ENCODE assay signal across 9 cellular contexts in genomic region chr10:22849077-22849810, GRCh38.
DNase-seq lines count a peak whose midpoint lies in the region; ATAC-seq, FAIRE-seq and TF ChIP-seq lines count a peak whose summit lies in the region.
"Had no signal": no experiment of that assay in that cellular context is flagged by ENCODE, and none has a peak within 500 bp of the region (broad histone marks: within the 10 kb centered on the region; RNA-seq: fewer than 3 reads in every experiment).

No MANE protein-coding gene starts in this region.

- H2AFZ ChIP-seq in Loucy (ENCODE audit: low read length) (peak overlapping the region; percentile 43), HepG2 (ENCODE audit: low read length) (peak overlapping the region; percentile 87)

- no TSS peak for BruUV-seq in HepG2 (replicated peaks; lab: Mats Ljungman, UMichigan)

- H3K4me2 ChIP-seq in Loucy (ENCODE audit: low read depth, low read length, poor library complexity, severe bottlenecking) (no peak overlapping the region), HepG2 (ENCODE audit: low read depth, low read length) (peak overlapping the region; percentile 60)

- TF ChIP-seq POLR2A in HepG2 (IDR thresholded peaks at IDR 0.05; ENCODE audit: insufficient read depth in 1 of 2, low read depth in 2 of 2, low read length in 2 of 2) (no peak), stomach (IDR thresholded peaks at IDR 0.05) (no peak)

- in situ Hi-C loops in HepG2 (cut with HindIII; ENCODE audit: extremely low pct_ligation_motif_present, low pct_unique_long_range_greater_than_20kb): no loop called here

- H3K9ac ChIP-seq in Loucy (ENCODE audit: low read depth, low read length, poor library complexity, severe bottlenecking) (no peak overlapping the region), HepG2 (ENCODE audit: insufficient read depth, low read depth, low read length) (no peak overlapping the region; the same call in 1 of the 2 replicates)

- 29% methylated on average over 12 of the region's 12 CpGs for WGBS in HepG2 (ENCODE audit: low lambda C conversion rate)
- 33 to 36% (median 33%) methylated on average over 12 of the region's 12 CpGs for WGBS in stomach, 5 donors

- no peaks in the 10 kb centered on the region for H3K9me3 ChIP-seq in Loucy (ENCODE audit: insufficient read depth, low read depth, low read length)
- H3K9me3 ChIP-seq in HepG2 (ENCODE audit: low read length): no peaks in the 10 kb centered on the region
- no peaks in the 10 kb centered on the region for H3K9me3 ChIP-seq in stomach

- no peak for FAIRE-seq in HepG2 (lab: Jason Lieb, UNC)

- H3K79me2 ChIP-seq in Loucy (ENCODE audit: insufficient read depth, low read length) (no peaks in the 10 kb centered on the region), HepG2 (ENCODE audit: insufficient read depth, low read length) (no peaks in the 10 kb centered on the region)

- peak; percentile 95 for ATAC-seq in HepG2
- no peak for ATAC-seq in HG03039 (IDR thresholded peaks at IDR 0.05; ENCODE audit: unreplicated experiment)

- POLR2A ChIA-PET in HepG2 (lab: Yijun Ruan, JAX): no interaction called here

- H3K27me3 ChIP-seq in Loucy (ENCODE audit: insufficient read depth, low read length, poor library complexity, severe bottlenecking) (no peaks in the 10 kb centered on the region), HepG2 (ENCODE audit: control insufficient read depth in 1 of 2, insufficient read depth in 2 of 2, low read length in 2 of 2) (no peaks in the 10 kb centered on the region), stomach (no peaks in the 10 kb centered on the region)

- TF ChIP-seq RAD21 in HepG2 (CRISPR knock-in tag; IDR thresholded peaks at IDR 0.05): no peak

- no peak for TF ChIP-seq EP300 in HepG2 (IDR thresholded peaks at IDR 0.05; ENCODE audit: low read depth in 2 of 2, low read length in 2 of 2)
- no peak for TF ChIP-seq EP300 in HepG2 (CRISPR knock-in tag; IDR thresholded peaks at IDR 0.05; ENCODE audit: borderline replicate concordance)
- peak; percentile 61 for TF ChIP-seq EP300 in stomach (IDR thresholded peaks at IDR 0.05)

- intact Hi-C loops in HepG2 (cut with micrococcal nuclease; ENCODE audit: unreplicated experiment): no loop called here
- intact Hi-C loops in stomach (cut with DNase I; ENCODE audit: low total_unique reads): no loop called here

- H3K4me1 ChIP-seq in Loucy (ENCODE audit: insufficient read depth, low read length, poor library complexity, severe bottlenecking): peaks cover 26% of the 10 kb centered on the region
- H3K4me1 ChIP-seq in HepG2 (ENCODE audit: insufficient read depth, low read length): peaks cover 37% of the 10 kb centered on the region
- H3K4me1 ChIP-seq in stomach: peaks cover 8 to 25% (median 17%) of the 10 kb centered on the region in 4 donors

- H4K20me1 ChIP-seq in Loucy (ENCODE audit: insufficient read depth, low read length, poor library complexity, severe bottlenecking): no peaks in the 10 kb centered on the region
- no peaks in the 10 kb centered on the region for H4K20me1 ChIP-seq in HepG2 (ENCODE audit: insufficient read depth, low read length)

- no peak overlapping the region for H3K4me3 ChIP-seq in Loucy (ENCODE audit: low read length, poor library complexity, severe bottlenecking)
- peak overlapping the region; percentile 20 to 46 (median 21); a peak in 4 of 6 replicates for H3K4me3 ChIP-seq in HepG2 (replicated peaks in 1 of 3; ENCODE audit: insufficient read depth in 1 of 3, low read depth in 2 of 3, low read length in 3 of 3)
- H3K4me3 ChIP-seq in stomach: no peak overlapping the region
- H3K4me3 ChIP-seq: SK-N-MC had no signal

- CTCF ChIA-PET in HepG2 (lab: Yijun Ruan, JAX; ENCODE audit: low intra/inter-chr PET ratio, low total read pairs): no interaction called here

- no peaks in the 10 kb centered on the region for H3F3A ChIP-seq in Loucy (ENCODE audit: low read depth)

- no peaks in the 10 kb centered on the region for H3K9me2 ChIP-seq in Loucy (replicated peaks; ENCODE audit: low read depth, low read length)

- peak overlapping the region; percentile 100 for H3K27ac ChIP-seq in caudate nucleus (ENCODE audit: low read depth, low read length)
- H3K27ac ChIP-seq in HepG2 (ENCODE audit: extremely low read length, insufficient read depth, low read length): no peak overlapping the region
- peak overlapping the region; percentile 6 to 81 (median 75) for H3K27ac ChIP-seq in stomach
- H3K27ac ChIP-seq: SK-N-MC had no signal

- DNase-seq in caudate nucleus (lab: John Stamatoyannopoulos, UW) (peak in 60 of 61 donors; percentile 20 to 96 (median 88)), HepG2 (ENCODE audit: low spot score) (peak; percentile 66), stomach (peak; percentile 86), DMS153 treated with DMSO at 0.1 percent for 48 hours (lab: John Stamatoyannopoulos, UW; ENCODE audit: unreplicated experiment) (no peak), AML-193 (lab: John Stamatoyannopoulos, UW) (no peak)
- DNase-seq in activated CD8-positive, alpha-beta memory T cell treated with anti-CD3 and anti-CD28 coated beads for 24 hours: no peak

- TF ChIP-seq CTCF in Loucy (conservative IDR thresholded peaks at IDR 0.05; ENCODE audit: low read length): no peak
- TF ChIP-seq CTCF in HepG2 (CRISPR knock-in tag; IDR thresholded peaks at IDR 0.05): no peak
- TF ChIP-seq CTCF in stomach (IDR thresholded peaks at IDR 0.05): no peak

- H3K36me3 ChIP-seq in Loucy (ENCODE audit: insufficient read depth, low read length): no peaks in the 10 kb centered on the region
- H3K36me3 ChIP-seq in HepG2 (replicated peaks in 1 of 2; ENCODE audit: control insufficient read depth in 1 of 2, insufficient read depth in 2 of 2, low read length in 2 of 2): no peaks in the 10 kb centered on the region
- H3K36me3 ChIP-seq in stomach: no peaks in the 10 kb centered on the region

TF ChIP-seq in HepG2, 621 proteins besides CTCF, POLR2A, EP300 and RAD21 (continues in another document):
- TF ChIP-seq PRPF4 (IDR thresholded peaks at IDR 0.05; ENCODE audit: low read depth, low read length, poor library complexity, severe bottlenecking) (no peak), SALL1 (CRISPR knock-in tag; IDR thresholded peaks at IDR 0.05) (no peak), ZNF331 (CRISPR knock-in tag; IDR thresholded peaks at IDR 0.05) (peak; percentile 27; the same call in 1 of the 2 replicates), IRF9 (CRISPR knock-in tag; IDR thresholded peaks at IDR 0.05; ENCODE audit: borderline replicate concordance) (no peak), UBTF (CRISPR knock-in tag; IDR thresholded peaks at IDR 0.05) (no peak), SMYD3 (CRISPR knock-in tag; IDR thresholded peaks at IDR 0.05) (no peak), ZNF441 (CRISPR knock-in tag; IDR thresholded peaks at IDR 0.05; ENCODE audit: borderline replicate concordance) (no peak), ZZZ3 (CRISPR knock-in tag; IDR thresholded peaks at IDR 0.05; ENCODE audit: borderline replicate concordance) (no peak), IRF2 (CRISPR knock-in tag; IDR thresholded peaks at IDR 0.05) (no peak), ZNF552 (CRISPR knock-in tag; IDR thresholded peaks at IDR 0.05; ENCODE audit: borderline replicate concordance) (no peak), IRX3 (CRISPR knock-in tag; IDR thresholded peaks at IDR 0.05; ENCODE audit: borderline replicate concordance, low read depth) (no peak), MIER2 (CRISPR knock-in tag; IDR thresholded peaks at IDR 0.05) (no peak), SIN3A (IDR thresholded peaks at IDR 0.05; ENCODE audit: borderline replicate concordance, low read depth, low read length) (no peak), ZBTB46 (CRISPR knock-in tag; IDR thresholded peaks at IDR 0.05; ENCODE audit: borderline replicate concordance) (no peak), CBFB (CRISPR knock-in tag; IDR thresholded peaks at IDR 0.05) (no peak), SOX5 (CRISPR knock-in tag; IDR thresholded peaks at IDR 0.05; ENCODE audit: borderline replicate concordance) (peak; percentile 28; the same call in 1 of the 2 replicates), ZBTB21 (CRISPR knock-in tag; IDR thresholded peaks at IDR 0.05) (no peak)

Comparison
In these comparisons a context has a peak if more than half of its experiments do, and no peak if none do; other contexts are left out.
1. H3K4me3 ChIP-seq: peak in HepG2 (3 of 3); none in Loucy (single experiment) and stomach (0 of 4).
2. DNase-seq: peak in caudate nucleus (60 of 61), HepG2 (single experiment) and stomach (single experiment); none in DMS153 treated with DMSO at 0.1 percent for 48 hours (single experiment), activated CD8-positive, alpha-beta memory T cell treated with anti-CD3 and anti-CD28 coated beads for 24 hours (single experiment) and AML-193 (0 of 2).